ENCODE assay signal across 28 cellular contexts in the genomic region with DNA sequence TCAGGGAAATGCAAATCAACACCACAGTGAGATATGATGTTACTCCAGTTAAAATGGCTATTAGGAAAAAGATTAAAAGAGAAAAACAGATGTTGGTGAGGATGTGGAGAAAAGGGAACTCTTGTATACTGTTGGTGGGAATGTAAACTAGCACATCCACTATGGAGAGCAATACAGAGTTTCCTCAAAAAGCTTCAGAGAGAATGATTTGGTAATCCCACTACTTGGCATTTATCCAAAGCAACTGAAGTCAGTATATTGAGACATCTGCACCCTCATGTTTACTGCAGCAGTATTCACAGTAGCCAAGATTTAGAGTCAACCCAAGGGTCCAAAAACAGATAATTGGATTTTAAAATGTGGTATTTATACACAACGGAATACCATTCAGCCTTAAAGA.
DNase-seq lines count a peak whose midpoint lies in the region; ATAC-seq, FAIRE-seq and TF ChIP-seq lines count a peak whose summit lies in the region.
"Had no signal": no experiment of that assay in that cellular context is flagged by ENCODE, and none has a peak within 500 bp of the region (broad histone marks: within the 10 kb centered on the region; RNA-seq: fewer than 3 reads in every experiment).

No MANE protein-coding gene starts in this region.

- no peak for TF ChIP-seq CTCF in right lobe of liver (IDR thresholded peaks at IDR 0.05)
- TF ChIP-seq CTCF in HepG2 (CRISPR knock-in tag; IDR thresholded peaks at IDR 0.05), result no peak
- TF ChIP-seq CTCF in choroid plexus epithelial cell (conservative IDR thresholded peaks at IDR 0.05; ENCODE audit: low read depth, low read length), result no peak
- TF ChIP-seq CTCF in foreskin keratinocyte (conservative IDR thresholded peaks at IDR 0.05), result no peak

- H2AFZ ChIP-seq in HepG2 (ENCODE audit: low read length), result no peak overlapping the region

- no TSS peak for BruUV-seq in HepG2 (replicated peaks; lab: Mats Ljungman, UMichigan)

- H3K36me3 ChIP-seq in right lobe of liver, result no peaks in the 10 kb centered on the region
- no peaks in the 10 kb centered on the region for H3K36me3 ChIP-seq in HepG2 (replicated peaks in 1 of 2; ENCODE audit: control insufficient read depth in 1 of 2, insufficient read depth in 2 of 2, low read length in 2 of 2)
- H3K36me3 ChIP-seq: BE2C, brain microvascular endothelial cell, esophagus squamous epithelium, transverse colon had no signal

- TF ChIP-seq RAD21 in HepG2 (CRISPR knock-in tag; IDR thresholded peaks at IDR 0.05), result no peak

- intact Hi-C loops in right lobe of liver (cut with DNase I), result no loop called here
- intact Hi-C loops in HepG2 (cut with micrococcal nuclease; ENCODE audit: unreplicated experiment), result no loop called here

- no peaks in the 10 kb centered on the region for H3K79me2 ChIP-seq in HepG2 (ENCODE audit: insufficient read depth, low read length)

- POLR2A ChIA-PET in HepG2 (lab: Yijun Ruan, JAX), result no interaction called here

- in situ Hi-C loops in HepG2 (cut with HindIII; ENCODE audit: extremely low pct_ligation_motif_present, low pct_unique_long_range_greater_than_20kb), result no loop called here

- no peak for FAIRE-seq in HepG2 (lab: Jason Lieb, UNC)

- no peak for DNase-seq in right lobe of liver
- no peak for DNase-seq in HepG2 (ENCODE audit: low spot score)
- DNase-seq in NCI-H524 (lab: John Stamatoyannopoulos, UW), result peak; percentile 12 to 80
- peak; percentile 68 for DNase-seq in choroid plexus epithelial cell (ENCODE audit: low read depth)
- no peak for DNase-seq in foreskin keratinocyte
- DNase-seq in NCI-H2171 treated with DMSO at 0.1 percent for 48 hours (lab: John Stamatoyannopoulos, UW), result no peak
- DNase-seq: activated CD4-positive, alpha-beta T cell treated with anti-CD3 and anti-CD28 coated beads for 48 hours; activated CD8-positive, alpha-beta memory T cell treated with anti-CD3 and anti-CD28 coated beads for 24 hours; amygdala; BE2C; brain microvascular endothelial cell; DMS53; esophagus squamous epithelium; immature natural killer cell; Karpas-422; left colon; NCI-H1417; NCI-H2029; NCI-H2227 treated with DMSO at 0.1 percent for 48 hours; NCI-H748 treated with DMSO at 0.1 percent for 48 hours; Right ventricle myocardium superior; SW 1271; transverse colon had no signal

- CTCF ChIA-PET in HepG2 (lab: Yijun Ruan, JAX; ENCODE audit: low intra/inter-chr PET ratio, low total read pairs), result no interaction called here

- H3K4me2 ChIP-seq in HepG2 (ENCODE audit: low read depth, low read length), result no peak overlapping the region

- H3K4me3 ChIP-seq in right lobe of liver (no peak overlapping the region), HepG2 (replicated peaks in 1 of 3; ENCODE audit: insufficient read depth in 1 of 3, low read depth in 2 of 3, low read length in 3 of 3) (no peak overlapping the region), choroid plexus epithelial cell (ENCODE audit: low read depth, low read length) (no peak overlapping the region)
- H3K4me3 ChIP-seq: esophagus squamous epithelium, transverse colon had no signal

- H3K27ac ChIP-seq in right lobe of liver, result no peak overlapping the region
- no peak overlapping the region for H3K27ac ChIP-seq in HepG2 (ENCODE audit: extremely low read length, insufficient read depth, low read length)
- no peak overlapping the region for H3K27ac ChIP-seq in foreskin keratinocyte
- H3K27ac ChIP-seq: brain microvascular endothelial cell, esophagus squamous epithelium, transverse colon, VCaP had no signal

- TF ChIP-seq POLR2A in right lobe of liver (IDR thresholded peaks at IDR 0.05) (no peak), HepG2 (IDR thresholded peaks at IDR 0.05; ENCODE audit: insufficient read depth in 1 of 2, low read depth in 2 of 2, low read length in 2 of 2) (no peak)

- TF ChIP-seq EP300 in HepG2 (IDR thresholded peaks at IDR 0.05; ENCODE audit: low read depth in 2 of 2, low read length in 2 of 2), result no peak
- TF ChIP-seq EP300 in HepG2 (CRISPR knock-in tag; IDR thresholded peaks at IDR 0.05; ENCODE audit: borderline replicate concordance), result no peak

- no peaks in the 10 kb centered on the region for H4K20me1 ChIP-seq in HepG2 (ENCODE audit: insufficient read depth, low read length)

- H3K4me1 ChIP-seq in right lobe of liver (no peaks in the 10 kb centered on the region), HepG2 (ENCODE audit: insufficient read depth, low read length) (no peaks in the 10 kb centered on the region), foreskin keratinocyte (no peaks in the 10 kb centered on the region)
- H3K4me1 ChIP-seq: BE2C, esophagus squamous epithelium, transverse colon had no signal

- peak in 3 of 4 donors; percentile 41 to 56 (median 50) for ATAC-seq in right lobe of liver
- ATAC-seq in HepG2, result no peak
- ATAC-seq in GM21381 (IDR thresholded peaks at IDR 0.05; ENCODE audit: unreplicated experiment), result no peak
- ATAC-seq in foreskin keratinocyte, result no peak
- ATAC-seq in GM19023 (IDR thresholded peaks at IDR 0.05; ENCODE audit: unreplicated experiment), result no peak
- ATAC-seq: HCT116; left colon; stimulated activated effector memory CD8-positive, alpha-beta T cell treated with anti-CD3 and anti-CD28 coated beads, Interleukin-12 subunit alpha, Interleukin-12 subunit beta, amount 100 ng/mL, for 72 hours had no signal

- no peak overlapping the region for H3K9ac ChIP-seq in HepG2 (ENCODE audit: insufficient read depth, low read depth, low read length)

- H3K9me3 ChIP-seq in right lobe of liver (peaks cover 0 to 3% (median 0%) of the 10 kb centered on the region in 4 donors), HepG2 (ENCODE audit: low read length) (no peaks in the 10 kb centered on the region)
- H3K9me3 ChIP-seq: BE2C, esophagus squamous epithelium had no signal

- H3K27me3 ChIP-seq in right lobe of liver (no peaks in the 10 kb centered on the region), HepG2 (ENCODE audit: control insufficient read depth in 1 of 2, insufficient read depth in 2 of 2, low read length in 2 of 2) (no peaks in the 10 kb centered on the region), foreskin keratinocyte (no peaks in the 10 kb centered on the region)
- H3K27me3 ChIP-seq: BE2C, brain microvascular endothelial cell, esophagus squamous epithelium, transverse colon had no signal

- 91% methylated on average over 1 of the region's 1 CpG for WGBS in right lobe of liver (ENCODE audit: insufficient coverage, low coverage, low lambda C conversion rate, missing lambda C conversion rate)
- WGBS in HepG2 (ENCODE audit: low lambda C conversion rate), result 2% methylated on average over 1 of the region's 1 CpG

TF ChIP-seq in HepG2, 621 proteins besides CTCF, POLR2A, EP300 and RAD21:
- TF ChIP-seq, protein P1, sequence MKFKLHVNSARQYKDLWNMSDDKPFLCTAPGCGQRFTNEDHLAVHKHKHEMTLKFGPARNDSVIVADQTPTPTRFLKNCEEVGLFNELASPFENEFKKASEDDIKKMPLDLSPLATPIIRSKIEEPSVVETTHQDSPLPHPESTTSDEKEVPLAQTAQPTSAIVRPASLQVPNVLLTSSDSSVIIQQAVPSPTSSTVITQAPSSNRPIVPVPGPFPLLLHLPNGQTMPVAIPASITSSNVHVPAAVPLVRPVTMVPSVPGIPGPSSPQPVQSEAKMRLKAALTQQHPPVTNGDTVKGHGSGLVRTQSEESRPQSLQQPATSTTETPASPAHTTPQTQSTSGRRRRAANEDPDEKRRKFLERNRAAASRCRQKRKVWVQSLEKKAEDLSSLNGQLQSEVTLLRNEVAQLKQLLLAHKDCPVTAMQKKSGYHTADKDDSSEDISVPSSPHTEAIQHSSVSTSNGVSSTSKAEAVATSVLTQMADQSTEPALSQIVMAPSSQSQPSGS (CRISPR knock-in tag; IDR thresholded peaks at IDR 0.05), result no peak
- TF ChIP-seq ZNF569 (CRISPR knock-in tag; IDR thresholded peaks at IDR 0.05; ENCODE audit: borderline replicate concordance), result no peak
- no peak for TF ChIP-seq NFKB2 (CRISPR knock-in tag; IDR thresholded peaks at IDR 0.05; ENCODE audit: borderline replicate concordance)
- no peak for TF ChIP-seq ZNF354B (CRISPR knock-in tag; IDR thresholded peaks at IDR 0.05)

Comparison
In these comparisons a context has a peak if more than half of its experiments do, and no peak if none do; other contexts are left out.
1. ATAC-seq: peak in right lobe of liver (3 of 4); none in HepG2 (single experiment), GM21381 (single experiment), foreskin keratinocyte (single experiment) and GM19023 (single experiment).
2. DNase-seq: peak in NCI-H524 (2 of 2) and choroid plexus epithelial cell (single experiment); none in right lobe of liver (0 of 3), HepG2 (single experiment), foreskin keratinocyte (0 of 2) and NCI-H2171 treated with DMSO at 0.1 percent for 48 hours (single experiment).